ENCODE assay signal across 14 cellular contexts in genomic region chr14:55221186-55221585, GRCh38.
DNase-seq lines count a peak whose midpoint lies in the region; ATAC-seq and TF ChIP-seq lines count a peak whose summit lies in the region.
"Had no signal": no experiment of that assay in that cellular context is flagged by ENCODE, and none has a peak within 500 bp of the region (broad histone marks: within the 10 kb centered on the region; RNA-seq: fewer than 3 reads in every experiment).

No MANE protein-coding gene starts in this region.

- ATAC-seq in HG03442 (IDR thresholded peaks at IDR 0.05; ENCODE audit: unreplicated experiment) (no peak), GM18519 (IDR thresholded peaks at IDR 0.05; ENCODE audit: low FRiP score, unreplicated experiment) (no peak)
- ATAC-seq: K562 had no signal

- H3K4me3 ChIP-seq in AG09309 (ENCODE audit: control insufficient read depth, low read depth, low read length) (no peak overlapping the region), astrocyte of the spinal cord (ENCODE audit: low read depth, low read length) (no peak overlapping the region)
- H3K4me3 ChIP-seq: BLaER1 treated with 17β-estradiol and CSF1 and Interleukin-3, amounts not matched to agents 10 nM and 100 nM; K562; SJSA1 had no signal

- in situ Hi-C loops in astrocyte of the spinal cord (cut with HindIII; ENCODE audit: low sequenced_read_pairs), result no loop called here

- TF ChIP-seq CTCF in AG09309 (IDR thresholded peaks at IDR 0.05; ENCODE audit: control insufficient read depth, insufficient read depth, low read depth, low read length, missing control alignments), result no peak
- TF ChIP-seq CTCF in astrocyte of the spinal cord (IDR thresholded peaks at IDR 0.05; ENCODE audit: low read depth, low read length), result no peak

- peak; percentile 18 for DNase-seq in AG09309 (ENCODE audit: low read depth)
- peak; percentile 15 for DNase-seq in HPDE6-E6E7 (ENCODE audit: extremely low spot score)
- peak; percentile 42 for DNase-seq in astrocyte of the spinal cord (ENCODE audit: low read depth, low spot score)
- peak; percentile 31 for DNase-seq in hepatic stellate cell (ENCODE audit: low spot score)
- no peak for DNase-seq in ecto neural progenitor cell (ENCODE audit: low spot score)
- no peak for DNase-seq in DMS79 treated with DMSO at 0.1 percent for 48 hours (lab: John Stamatoyannopoulos, UW)
- DNase-seq: activated CD8-positive, alpha-beta memory T cell treated with anti-CD3 and anti-CD28 coated beads, Interleukin-2, amount 50 U/mL, for 48 hours; endodermal cell; NCI-H187 had no signal

Comparison
In these comparisons a context has a peak if more than half of its experiments do, and no peak if none do; other contexts are left out.
1. DNase-seq: peak in AG09309 (single experiment), HPDE6-E6E7 (single experiment), astrocyte of the spinal cord (single experiment) and hepatic stellate cell (single experiment); none in ecto neural progenitor cell (single experiment) and DMS79 treated with DMSO at 0.1 percent for 48 hours (single experiment).